In the genomic region with DNA sequence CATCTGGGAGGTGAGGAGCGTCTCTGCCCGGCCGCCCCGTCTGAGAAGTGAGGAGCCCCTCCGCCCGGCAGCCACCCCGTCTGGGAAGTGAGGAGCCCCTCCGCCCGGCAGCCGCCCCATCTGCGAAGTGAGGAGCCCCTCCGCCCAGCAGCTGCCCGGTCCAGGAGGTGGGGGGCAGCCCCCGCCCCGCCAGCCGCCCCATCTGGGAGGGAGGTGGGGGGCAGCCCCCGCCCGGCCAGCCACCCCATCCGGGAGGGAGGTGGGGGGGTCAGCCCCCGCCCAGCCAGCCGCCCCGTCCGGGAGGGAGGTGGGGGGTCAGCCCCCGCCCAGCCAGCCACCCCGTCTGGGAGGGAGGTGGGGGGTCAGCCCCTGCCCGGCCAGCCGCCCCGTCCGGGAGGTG, we compare ENCODE assay signal across 1 cellular context. TPM values are rescaled to one million over a fixed set of nuclear protein-coding genes. Genes with fewer than 3 reads are reported as not detected.
A peak's percentile ranks its signal among the peaks of the same experiment; 100 is the strongest.
DNase-seq lines count a peak whose midpoint lies in the region; ATAC-seq lines count a peak whose summit lies in the region.
"Not testable (repeated sequence)": the region's sequence is repeated elsewhere in the genome, so short reads cannot be mapped to it uniquely, and the experiment has no call there.

No MANE protein-coding gene starts in this region.

- H3K4me1 ChIP-seq in right cardiac atrium (ENCODE audit: control insufficient read depth, insufficient read depth, low read length) = not testable (repeated sequence)

- intact Hi-C loops in right cardiac atrium (cut with DNase I) = not testable (repeated sequence)

- H3K9me3 ChIP-seq in right cardiac atrium (ENCODE audit: control insufficient read depth, low read length) = not testable (repeated sequence)

- not testable (repeated sequence) for H3K27me3 ChIP-seq in right cardiac atrium (ENCODE audit: control insufficient read depth, insufficient read depth)

- H3K4me3 ChIP-seq in right cardiac atrium (ENCODE audit: low read length) = not testable (repeated sequence)

- ATAC-seq in right cardiac atrium = not testable (repeated sequence)

- WGBS in right cardiac atrium = 97% methylated on average over 29 of the region's 29 CpGs

- peak in 2 of 3 donors; percentile 26 to 62 for DNase-seq in right cardiac atrium

- not testable (repeated sequence) for H3K27ac ChIP-seq in right cardiac atrium (ENCODE audit: low read length)

RNA-seq across cellular contexts. Expression of a gene that starts 23.8 kb away (rescaled TPM):
- total RNA-seq in right cardiac atrium = 100 to 1,000 TPM in 2 of 4 donors, 10 to 100 TPM in 2; 75.5 to 111 (median 96.2) TPM
- 327 TPM for polyA plus RNA-seq in right cardiac atrium

RNA-seq across cellular contexts. Expression of a gene that starts 54.7 kb away (rescaled TPM):
- 10 to 100 TPM; 54.6 to 78.3 (median 62.8) TPM for total RNA-seq in right cardiac atrium
- 24.8 TPM for polyA plus RNA-seq in right cardiac atrium
